Comparison of ENCODE assay signal across 16 cellular contexts in the genomic region with DNA sequence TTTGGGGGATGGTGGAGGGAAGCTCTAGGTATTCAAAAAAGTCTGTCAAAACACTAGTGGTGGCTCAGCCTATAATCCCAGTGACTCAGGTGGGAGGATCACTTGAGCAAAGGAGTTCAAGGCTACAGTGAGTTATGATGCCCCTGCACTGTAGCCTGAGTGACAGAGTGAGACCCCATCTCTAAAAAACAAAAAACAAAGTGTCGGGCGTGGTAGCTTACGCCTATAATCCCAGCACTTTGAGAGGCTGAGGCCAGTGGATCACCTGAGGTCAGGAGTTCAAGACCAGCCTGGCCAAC. TPM values are rescaled to one million over a fixed set of nuclear protein-coding genes. Genes with fewer than 3 reads are reported as not detected.
A peak's percentile ranks its signal among the peaks of the same experiment; 100 is the strongest.
DNase-seq lines count a peak whose midpoint lies in the region; ATAC-seq and FAIRE-seq lines count a peak whose summit lies in the region.
"Had no signal": no experiment of that assay in that cellular context is flagged by ENCODE, and none has a peak within 500 bp of the region (broad histone marks: within the 10 kb centered on the region; RNA-seq: fewer than 3 reads in every experiment).

No MANE protein-coding gene starts in this region.

- peak overlapping the region; percentile 11 for H3K27ac ChIP-seq in KOPT-K1 (ENCODE audit: low read depth, low read length, poor library complexity, severe bottlenecking)
- peak overlapping the region; percentile 9 to 59 for H3K27ac ChIP-seq in small intestine (ENCODE audit: low read depth in 1 of 2, low read length in 1 of 2)
- H3K27ac ChIP-seq: SJSA1, suprapubic skin had no signal

- peaks cover 28% of the 10 kb centered on the region for H3K4me1 Mint-ChIP-seq in activated CD4-positive, alpha-beta T cell treated with anti-CD3 and anti-CD28 coated beads for 36 hours
- peaks cover 24% of the 10 kb centered on the region for H3K4me1 Mint-ChIP-seq in central memory CD8-positive, alpha-beta T cell

- H3K4me3 Mint-ChIP-seq in activated CD4-positive, alpha-beta T cell treated with anti-CD3 and anti-CD28 coated beads for 36 hours: no peak overlapping the region
- peak overlapping the region; percentile 48 for H3K4me3 Mint-ChIP-seq in central memory CD8-positive, alpha-beta T cell

- peak overlapping the region; percentile 60 for H3K27ac Mint-ChIP-seq in activated CD4-positive, alpha-beta T cell treated with anti-CD3 and anti-CD28 coated beads for 36 hours
- peak overlapping the region; percentile 88 for H3K27ac Mint-ChIP-seq in central memory CD8-positive, alpha-beta T cell (ENCODE audit: low read depth)

- POLR2A ChIA-PET in activated CD4-positive, alpha-beta T cell treated with anti-CD3 and anti-CD28 coated beads for 36 hours (lab: Charles Lee): interaction anchor here (0.7 kb wide), 1 partner anchor 11 kb away, joined by 3 read pairs; no protein-coding TSS in a partner anchor

- H3K36me3 Mint-ChIP-seq in activated CD4-positive, alpha-beta T cell treated with anti-CD3 and anti-CD28 coated beads for 36 hours (ENCODE audit: low read depth): peaks cover 40% of the 10 kb centered on the region
- peaks cover 7% of the 10 kb centered on the region for H3K36me3 Mint-ChIP-seq in central memory CD8-positive, alpha-beta T cell (ENCODE audit: insufficient read depth)

- no peak for FAIRE-seq in small intestine (lab: Jason Lieb, UNC)

- H3K9me3 ChIP-seq in KOPT-K1 (ENCODE audit: insufficient read depth, low read length, poor library complexity, severe bottlenecking): no peaks in the 10 kb centered on the region
- no peaks in the 10 kb centered on the region for H3K9me3 ChIP-seq in small intestine (ENCODE audit: control insufficient read depth, low read depth)
- H3K9me3 ChIP-seq: SJSA1, suprapubic skin had no signal

- no peaks in the 10 kb centered on the region for H3K4me1 ChIP-seq in small intestine (ENCODE audit: control insufficient read depth in 2 of 2, insufficient read depth in 1 of 2, low read depth in 1 of 2, low read length in 1 of 2)
- H3K4me1 ChIP-seq: SJSA1, suprapubic skin had no signal

- H3K9me3 Mint-ChIP-seq in activated CD4-positive, alpha-beta T cell treated with anti-CD3 and anti-CD28 coated beads for 36 hours (ENCODE audit: low read depth): peaks cover 4% of the 10 kb centered on the region
- H3K9me3 Mint-ChIP-seq in central memory CD8-positive, alpha-beta T cell: peaks cover 6% of the 10 kb centered on the region

- H3K4me3 ChIP-seq in small intestine (ENCODE audit: low read depth in 1 of 2, low read length in 2 of 2): no peak overlapping the region
- H3K4me3 ChIP-seq: SJSA1, suprapubic skin had no signal

- no peaks in the 10 kb centered on the region for H3K27me3 Mint-ChIP-seq in activated CD4-positive, alpha-beta T cell treated with anti-CD3 and anti-CD28 coated beads for 36 hours
- no peaks in the 10 kb centered on the region for H3K27me3 Mint-ChIP-seq in central memory CD8-positive, alpha-beta T cell

- peaks cover 59% of the 10 kb centered on the region for H3K36me3 ChIP-seq in KOPT-K1 (ENCODE audit: insufficient read depth, low read length)
- no peaks in the 10 kb centered on the region for H3K36me3 ChIP-seq in small intestine (ENCODE audit: control insufficient read depth in 2 of 2, insufficient read depth in 2 of 2, low read length in 2 of 2)
- H3K36me3 ChIP-seq: suprapubic skin had no signal

- intact Hi-C loops in activated CD4-positive, alpha-beta T cell treated with anti-CD3 and anti-CD28 coated beads for 36 hours (cut with DNase I, micrococcal nuclease): no loop called here

- CTCF ChIA-PET in activated CD4-positive, alpha-beta T cell treated with anti-CD3 and anti-CD28 coated beads for 36 hours (lab: Charles Lee): interaction anchor here (0.6 to 1.4 kb wide), 2 partner anchors 13 to 1491 kb away, joined by 4 read pairs; no protein-coding TSS in a partner anchor

- ATAC-seq in activated CD4-positive, alpha-beta T cell treated with anti-CD3 and anti-CD28 coated beads for 36 hours: no peak
- no peak for ATAC-seq in central memory CD8-positive, alpha-beta T cell (replicated peaks; ENCODE audit: extremely low read depth, poor library complexity, severe bottlenecking)
- ATAC-seq in GM18502 (IDR thresholded peaks at IDR 0.05; ENCODE audit: poor library complexity, unreplicated experiment): no peak
- ATAC-seq in HG03521 (IDR thresholded peaks at IDR 0.05; ENCODE audit: unreplicated experiment): no peak
- ATAC-seq in GM21381 (IDR thresholded peaks at IDR 0.05; ENCODE audit: unreplicated experiment): no peak

- H3K27me3 ChIP-seq in small intestine (ENCODE audit: control insufficient read depth in 2 of 2, insufficient read depth in 2 of 2, low read length in 2 of 2): no peaks in the 10 kb centered on the region
- H3K27me3 ChIP-seq: SJSA1, suprapubic skin had no signal

- DNase-seq in activated CD4-positive, alpha-beta T cell treated with anti-CD3 and anti-CD28 coated beads for 36 hours: no peak
- no peak for DNase-seq in activated CD4-positive, alpha-beta T cell treated with anti-CD3 and anti-CD28 coated beads, Interleukin-2, amount 50 U/mL, for 4 hours
- no peak for DNase-seq in central memory CD8-positive, alpha-beta T cell (ENCODE audit: low spot score in 2 of 2)
- no peak for DNase-seq in small intestine
- DNase-seq: activated CD4-positive, CD25-positive, alpha-beta regulatory T cell treated with anti-CD3 and anti-CD28 coated beads, Interleukin-2, amount 50 U/mL, for 72 hours; effector CD4-positive, alpha-beta T cell; head of caudate nucleus; NCI-H1048; NCI-H510A treated with DMSO at 0.1 percent for 48 hours; stimulated activated CD4-positive, alpha-beta T cell treated with anti-CD3 and anti-CD28 coated beads, Interleukin-4, amount 100 ng/mL, for 4 hours had no signal

- WGBS in small intestine, 3 donors: 83 to 96% (median 94%) methylated on average over 3 of the region's 3 CpGs

RNA-seq across cellular contexts. Expression of a gene that starts 15.8 kb away (rescaled TPM):
- total RNA-seq in activated CD4-positive, alpha-beta T cell treated with anti-CD3 and anti-CD28 coated beads for 36 hours: 1 to 10 TPM; 2.6 to 2.7 TPM
- polyA plus RNA-seq in small intestine: 10 to 100 TPM; 57.2 to 92.7 (median 79.4) TPM

RNA-seq across cellular contexts. Expression of a gene that starts 18.9 kb away (rescaled TPM):
- 10 to 100 TPM; 22.0 to 24.2 TPM for total RNA-seq in activated CD4-positive, alpha-beta T cell treated with anti-CD3 and anti-CD28 coated beads for 36 hours
- polyA plus RNA-seq in small intestine: 1 to 10 TPM in 2 of 3 donors, under 1 TPM in 1; 0.54 to 4.6 (median 1.3) TPM

RNA-seq across cellular contexts. Expression of a gene that starts 50.7 kb away (rescaled TPM):
- 1 to 10 TPM; 5.8 to 7.3 TPM for total RNA-seq in activated CD4-positive, alpha-beta T cell treated with anti-CD3 and anti-CD28 coated beads for 36 hours
- 1 to 10 TPM; 1.1 to 7.9 (median 4.1) TPM for polyA plus RNA-seq in small intestine
